Comparison of ENCODE assay signal across 8 cellular contexts in the genomic region with DNA sequence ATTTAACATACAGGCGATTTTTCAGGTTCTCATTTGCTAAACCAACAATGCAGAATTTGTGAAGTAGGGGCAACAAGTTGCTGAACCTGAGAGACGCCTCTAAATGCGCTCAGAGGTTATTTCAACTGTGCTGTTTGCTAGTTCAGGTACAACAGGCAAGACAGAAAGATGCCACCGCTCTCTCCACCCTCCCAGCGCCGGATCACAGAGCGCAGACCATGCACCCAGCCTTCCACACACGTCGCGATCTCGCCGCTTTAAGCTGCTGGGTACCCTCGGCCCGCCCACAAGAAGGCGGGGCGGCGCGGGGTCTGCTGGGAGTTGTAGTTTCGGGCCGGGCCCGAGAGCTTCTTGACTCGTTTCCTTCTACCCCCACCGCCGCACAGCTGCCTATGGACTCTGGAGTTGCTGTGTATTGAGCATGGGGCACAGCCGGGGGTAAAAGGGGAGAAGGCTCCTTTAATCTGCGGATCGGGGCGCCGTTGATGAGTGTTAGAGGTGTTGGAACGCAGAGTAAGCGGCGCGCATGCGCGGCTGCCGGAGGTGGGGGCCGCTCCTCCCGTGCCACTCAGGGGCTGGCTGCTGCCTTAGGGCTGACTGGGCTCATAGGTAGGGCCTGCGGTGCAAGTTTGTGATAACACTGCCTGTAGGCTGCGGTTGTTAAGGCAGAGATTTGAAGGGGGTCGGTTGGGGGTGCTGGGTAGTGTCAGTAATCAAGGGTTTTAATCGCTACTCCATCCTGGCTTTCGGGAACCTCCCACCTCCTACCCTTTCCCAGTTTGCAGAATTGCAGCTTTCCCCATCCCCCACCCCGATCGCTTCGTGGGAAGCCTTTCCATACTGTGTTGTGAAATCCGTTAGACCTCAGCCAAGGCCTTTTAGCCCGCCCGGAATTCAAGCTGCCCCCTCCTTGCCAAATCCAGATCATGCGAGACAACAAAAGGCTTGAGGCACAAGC. TPM values are rescaled to one million over a fixed set of nuclear protein-coding genes. Genes with fewer than 3 reads are reported as not detected.
DNase-seq lines count a peak whose midpoint lies in the region; ATAC-seq and TF ChIP-seq lines count a peak whose summit lies in the region.

No MANE protein-coding gene starts in this region.

- H3K27me3 ChIP-seq in HUES64 (ENCODE audit: insufficient read depth, low read length) (no peaks in the 10 kb centered on the region), OCI-LY1 (ENCODE audit: insufficient read depth, low read length) (peaks cover 4% of the 10 kb centered on the region; the same call in 1 of the 2 replicates), mononuclear cell (ENCODE audit: insufficient read depth, low read length) (no peaks in the 10 kb centered on the region)

- H3K79me2 ChIP-seq in OCI-LY1 (ENCODE audit: insufficient read depth, low read length) = no peaks in the 10 kb centered on the region

- no peaks in the 10 kb centered on the region for H3F3A ChIP-seq in OCI-LY1 (ENCODE audit: insufficient read depth, low read length)

- H3K9ac ChIP-seq in HUES64 (ENCODE audit: low read depth, low read length) (peak overlapping the region; percentile 76), OCI-LY1 (ENCODE audit: low read length) (peak overlapping the region; percentile 80)

- DNase-seq in Caki2 (ENCODE audit: low read depth) (peak; percentile 84), activated T-cell treated with anti-CD3 and anti-CD28 coated beads for 24 hours (ENCODE audit: low read depth) (peak; percentile 83), epidermal melanocyte (ENCODE audit: insufficient read length, low spot score) (peak; percentile 69)
- DNase-seq in stimulated activated CD8-positive, alpha-beta memory T cell treated with anti-CD3 and anti-CD28 coated beads, Interleukin-2, amount 100 ng/mL, for 1 hour (ENCODE audit: low read depth in 2 of 2) = peak; percentile 66 to 75

- H3K27ac ChIP-seq in HUES64 (ENCODE audit: low read depth, low read length) (peak overlapping the region; percentile 86), OCI-LY1 (ENCODE audit: low read depth, low read length, poor library complexity, severe bottlenecking) (no peak overlapping the region)

- no peaks in the 10 kb centered on the region for H4K20me1 ChIP-seq in OCI-LY1 (ENCODE audit: insufficient read depth, low read length)

- in situ Hi-C loops in Caki2 (cut with HindIII; ENCODE audit: low pct_unique_long_range_greater_than_20kb, low sequenced_read_pairs) = no loop called here

- H3K4me2 ChIP-seq in OCI-LY1 (ENCODE audit: low read length) = peak overlapping the region; percentile 79

- TF ChIP-seq CTCF in OCI-LY1 (IDR thresholded peaks at IDR 0.05; ENCODE audit: low read length) = no peak

- H3K9me2 ChIP-seq in OCI-LY1 (ENCODE audit: low read depth, low read length) = no peaks in the 10 kb centered on the region

- H3K4me1 ChIP-seq in HUES64 (ENCODE audit: insufficient read depth, low read length) (peaks cover 10% of the 10 kb centered on the region; the same call in 1 of the 2 replicates), OCI-LY1 (ENCODE audit: insufficient read depth, low read length, severe bottlenecking) (peaks cover 4% of the 10 kb centered on the region), mononuclear cell (ENCODE audit: insufficient read depth, low read length) (peaks cover 15% of the 10 kb centered on the region)

- 2% methylated on average over 50 of the region's 50 CpGs for WGBS in HUES64

- no peaks in the 10 kb centered on the region for H3K9me3 ChIP-seq in HUES64 (ENCODE audit: insufficient read depth, low read depth, low read length)
- H3K9me3 ChIP-seq in OCI-LY1 (ENCODE audit: low read length) = no peaks in the 10 kb centered on the region
- H3K9me3 ChIP-seq in mononuclear cell (ENCODE audit: low read depth, low read length) = no peaks in the 10 kb centered on the region

- H3K36me3 ChIP-seq in HUES64 (ENCODE audit: insufficient read depth, low read length) (no peaks in the 10 kb centered on the region), OCI-LY1 (ENCODE audit: insufficient read depth, low read length) (no peaks in the 10 kb centered on the region)

- H2AFZ ChIP-seq in OCI-LY1 (ENCODE audit: low read length) = peak overlapping the region; percentile 65

- peak; percentile 100 for ATAC-seq in GM21515 (IDR thresholded peaks at IDR 0.05; ENCODE audit: unreplicated experiment)

- H3K4me3 ChIP-seq in HUES64 (ENCODE audit: low read length) (peak overlapping the region; percentile 83), OCI-LY1 (ENCODE audit: low read depth, low read length, poor library complexity, severe bottlenecking) (peak overlapping the region; percentile 72), mononuclear cell (ENCODE audit: low read length) (peak overlapping the region; percentile 59)

RNA-seq across cellular contexts. Expression of a gene that starts 40.3 kb away (rescaled TPM):
- total RNA-seq in Caki2 (2014; rRNA removed; shearing (Covaris generic); ENCODE audit: low replicate concordance) = 25.4 and 27.4 TPM in 2 replicates
- polyA plus RNA-seq in HUES64 (2013, experiment 1 of 2) = 4.9 TPM
- polyA plus RNA-seq in HUES64 (2013, experiment 2 of 2) = 4.1 TPM
- 43.4 TPM for total RNA-seq in mononuclear cell
